Comparison of ENCODE assay signal across 8 cellular contexts in the genomic region with DNA sequence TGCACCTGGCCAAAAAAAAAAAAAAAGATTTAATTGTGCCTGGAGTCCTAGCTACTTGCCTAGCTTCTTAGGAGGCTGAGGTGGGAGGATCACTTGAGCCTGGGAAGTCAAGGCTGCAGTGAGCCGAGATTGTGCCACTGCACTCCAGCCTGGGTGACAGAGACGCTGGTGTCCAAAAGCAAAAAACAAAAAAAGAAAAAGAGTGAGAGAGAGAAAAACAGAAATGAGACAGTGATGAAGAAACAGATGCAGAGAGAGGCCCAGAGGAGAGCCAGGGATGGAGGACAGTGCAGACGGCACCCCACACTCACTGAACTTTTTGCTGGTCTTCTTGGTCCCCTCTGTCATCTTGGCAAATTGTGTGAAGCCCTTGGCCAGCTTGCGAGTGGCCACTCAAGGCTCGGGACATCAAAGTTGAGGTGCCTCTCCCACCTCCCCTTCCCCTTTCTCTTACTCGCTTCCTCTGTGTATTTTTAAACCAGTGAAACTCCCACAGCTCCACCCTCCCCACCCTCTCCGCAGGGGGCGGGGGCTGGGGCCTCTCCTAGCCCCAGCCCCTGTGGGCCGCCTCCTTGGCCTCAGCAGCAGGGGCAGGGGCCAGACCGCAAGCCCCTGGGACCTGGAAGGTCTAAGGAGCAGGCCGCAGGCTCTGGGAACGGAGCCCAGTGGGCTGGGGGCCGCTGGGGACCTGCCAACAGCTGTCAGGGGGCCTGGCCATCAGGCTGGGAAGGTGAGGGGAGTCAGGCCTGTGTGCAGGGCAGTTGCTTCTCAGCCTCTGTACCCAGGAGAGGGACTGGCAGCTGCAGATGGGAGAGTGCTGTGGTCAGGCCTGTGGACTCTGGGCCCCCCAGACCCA. TPM values are rescaled to one million over a fixed set of nuclear protein-coding genes. Genes with fewer than 3 reads are reported as not detected.
DNase-seq lines count a peak whose midpoint lies in the region; ATAC-seq and TF ChIP-seq lines count a peak whose summit lies in the region.

A gene with protein sequence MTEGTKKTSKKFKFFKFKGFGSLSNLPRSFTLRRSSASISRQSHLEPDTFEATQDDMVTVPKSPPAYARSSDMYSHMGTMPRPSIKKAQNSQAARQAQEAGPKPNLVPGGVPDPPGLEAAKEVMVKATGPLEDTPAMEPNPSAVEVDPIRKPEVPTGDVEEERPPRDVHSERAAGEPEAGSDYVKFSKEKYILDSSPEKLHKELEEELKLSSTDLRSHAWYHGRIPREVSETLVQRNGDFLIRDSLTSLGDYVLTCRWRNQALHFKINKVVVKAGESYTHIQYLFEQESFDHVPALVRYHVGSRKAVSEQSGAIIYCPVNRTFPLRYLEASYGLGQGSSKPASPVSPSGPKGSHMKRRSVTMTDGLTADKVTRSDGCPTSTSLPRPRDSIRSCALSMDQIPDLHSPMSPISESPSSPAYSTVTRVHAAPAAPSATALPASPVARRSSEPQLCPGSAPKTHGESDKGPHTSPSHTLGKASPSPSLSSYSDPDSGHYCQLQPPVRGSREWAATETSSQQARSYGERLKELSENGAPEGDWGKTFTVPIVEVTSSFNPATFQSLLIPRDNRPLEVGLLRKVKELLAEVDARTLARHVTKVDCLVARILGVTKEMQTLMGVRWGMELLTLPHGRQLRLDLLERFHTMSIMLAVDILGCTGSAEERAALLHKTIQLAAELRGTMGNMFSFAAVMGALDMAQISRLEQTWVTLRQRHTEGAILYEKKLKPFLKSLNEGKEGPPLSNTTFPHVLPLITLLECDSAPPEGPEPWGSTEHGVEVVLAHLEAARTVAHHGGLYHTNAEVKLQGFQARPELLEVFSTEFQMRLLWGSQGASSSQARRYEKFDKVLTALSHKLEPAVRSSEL (minus strand): TSS at position 387 of the 856 bp plus-strand sequence. CDS start 39 bp downstream, at position 348.

- no peaks in the 10 kb centered on the region for H3K27me3 Mint-ChIP-seq in WTC11 (ENCODE audit: low read depth)

- TF ChIP-seq POLR2A in esophagus muscularis mucosa (IDR thresholded peaks at IDR 0.05; ENCODE audit: low read depth): no peak

- DNase-seq in WTC11 (ENCODE audit: low spot score) (no peak), esophagus muscularis mucosa (ENCODE audit: extremely low spot score) (no peak), skeletal muscle cell (ENCODE audit: low read depth) (peak; percentile 54), HT-29 (ENCODE audit: low spot score) (no peak), DMS53 treated with DMSO at 0.1 percent for 48 hours (lab: John Stamatoyannopoulos, UW; ENCODE audit: unreplicated experiment) (no peak), DMS79 (lab: John Stamatoyannopoulos, UW) (no peak)

- POLR2A ChIA-PET in WTC11 (lab: Charles Lee): interaction anchor here (0.9 kb wide), 1 partner anchor 49 kb away, joined by 4 read pairs; no protein-coding TSS in a partner anchor

- H3K36me3 Mint-ChIP-seq in WTC11: no peaks in the 10 kb centered on the region

- H3K4me3 Mint-ChIP-seq in WTC11: no peak within 1 kb of the TSS

- H3K4me1 Mint-ChIP-seq in WTC11: peaks cover 19% of the 10 kb centered on the region

- 52% methylated on average over 12 of the region's 13 CpGs for WGBS in esophagus muscularis mucosa

- TF ChIP-seq CTCF in WTC11 (IDR thresholded peaks at IDR 0.05) (no peak), esophagus muscularis mucosa (IDR thresholded peaks at IDR 0.05) (no peak)

- no peaks in the 10 kb centered on the region for H3K9me3 Mint-ChIP-seq in WTC11

- H3K27ac ChIP-seq in esophagus muscularis mucosa (replicated peaks in 1 of 4): peak within 1 kb of the TSS; percentile 2 to 66 (median 52)

- no peaks in the 10 kb centered on the region for H3K36me3 ChIP-seq in esophagus muscularis mucosa

- H3K27ac Mint-ChIP-seq in WTC11: peak within 1 kb of the TSS; percentile 44; the same call in 1 of the 2 replicates

- H3K4me1 ChIP-seq in esophagus muscularis mucosa: peaks cover 14 to 17% (median 15%) of the 10 kb centered on the region in 4 donors

- H3K4me3 ChIP-seq in esophagus muscularis mucosa (peak within 1 kb of the TSS; percentile 11 to 33 (median 16)), skeletal muscle cell (ENCODE audit: low read depth, low read length) (no peak within 1 kb of the TSS)

- no peaks in the 10 kb centered on the region for H3K9me3 ChIP-seq in esophagus muscularis mucosa

- ATAC-seq in GM18520 (IDR thresholded peaks at IDR 0.05; ENCODE audit: unreplicated experiment) (peak; percentile 17), HG03045 (IDR thresholded peaks at IDR 0.05; ENCODE audit: unreplicated experiment) (peak; percentile 34), WTC11 (no peak)

- intact Hi-C loops in esophagus muscularis mucosa (cut with DNase I): no loop called here

- no peaks in the 10 kb centered on the region for H3K27me3 ChIP-seq in esophagus muscularis mucosa

- TF ChIP-seq EP300 in esophagus muscularis mucosa (IDR thresholded peaks at IDR 0.05): no peak

- CTCF ChIA-PET in WTC11 (lab: Charles Lee): interaction anchor here (0.7 to 2.9 kb wide), 9 partner anchors 7 to 210 kb away, joined by 3 to 26 read pairs (median 4); a partner anchor contains a TSS

TF ChIP-seq in WTC11, 78 proteins besides CTCF, POLR2A, EP300 and RAD21 (continues in another document):
- TF ChIP-seq, protein P1, sequence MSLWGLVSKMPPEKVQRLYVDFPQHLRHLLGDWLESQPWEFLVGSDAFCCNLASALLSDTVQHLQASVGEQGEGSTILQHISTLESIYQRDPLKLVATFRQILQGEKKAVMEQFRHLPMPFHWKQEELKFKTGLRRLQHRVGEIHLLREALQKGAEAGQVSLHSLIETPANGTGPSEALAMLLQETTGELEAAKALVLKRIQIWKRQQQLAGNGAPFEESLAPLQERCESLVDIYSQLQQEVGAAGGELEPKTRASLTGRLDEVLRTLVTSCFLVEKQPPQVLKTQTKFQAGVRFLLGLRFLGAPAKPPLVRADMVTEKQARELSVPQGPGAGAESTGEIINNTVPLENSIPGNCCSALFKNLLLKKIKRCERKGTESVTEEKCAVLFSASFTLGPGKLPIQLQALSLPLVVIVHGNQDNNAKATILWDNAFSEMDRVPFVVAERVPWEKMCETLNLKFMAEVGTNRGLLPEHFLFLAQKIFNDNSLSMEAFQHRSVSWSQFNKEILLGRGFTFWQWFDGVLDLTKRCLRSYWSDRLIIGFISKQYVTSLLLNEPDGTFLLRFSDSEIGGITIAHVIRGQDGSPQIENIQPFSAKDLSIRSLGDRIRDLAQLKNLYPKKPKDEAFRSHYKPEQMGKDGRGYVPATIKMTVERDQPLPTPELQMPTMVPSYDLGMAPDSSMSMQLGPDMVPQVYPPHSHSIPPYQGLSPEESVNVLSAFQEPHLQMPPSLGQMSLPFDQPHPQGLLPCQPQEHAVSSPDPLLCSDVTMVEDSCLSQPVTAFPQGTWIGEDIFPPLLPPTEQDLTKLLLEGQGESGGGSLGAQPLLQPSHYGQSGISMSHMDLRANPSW (CRISPR knock-in tag; conservative IDR thresholded peaks at IDR 0.05; ENCODE audit: low read depth): no peak
- TF ChIP-seq NFATC4 (CRISPR knock-in tag; IDR thresholded peaks at IDR 0.05) (no peak), MYBL2 (CRISPR knock-in tag; IDR thresholded peaks at IDR 0.05) (no peak), TEAD1 (CRISPR knock-in tag; IDR thresholded peaks at IDR 0.05) (no peak), NFE2L1 (CRISPR knock-in tag; IDR thresholded peaks at IDR 0.05) (no peak), ZNF396 (CRISPR knock-in tag; IDR thresholded peaks at IDR 0.05; ENCODE audit: borderline replicate concordance) (no peak), ZBTB21 (CRISPR knock-in tag; IDR thresholded peaks at IDR 0.05; ENCODE audit: borderline replicate concordance) (no peak), ELF4 (CRISPR knock-in tag; IDR thresholded peaks at IDR 0.05; ENCODE audit: low read depth) (no peak), IRF2 (CRISPR knock-in tag; IDR thresholded peaks at IDR 0.05; ENCODE audit: borderline replicate concordance, low read depth) (no peak)
- TF ChIP-seq, protein P2, sequence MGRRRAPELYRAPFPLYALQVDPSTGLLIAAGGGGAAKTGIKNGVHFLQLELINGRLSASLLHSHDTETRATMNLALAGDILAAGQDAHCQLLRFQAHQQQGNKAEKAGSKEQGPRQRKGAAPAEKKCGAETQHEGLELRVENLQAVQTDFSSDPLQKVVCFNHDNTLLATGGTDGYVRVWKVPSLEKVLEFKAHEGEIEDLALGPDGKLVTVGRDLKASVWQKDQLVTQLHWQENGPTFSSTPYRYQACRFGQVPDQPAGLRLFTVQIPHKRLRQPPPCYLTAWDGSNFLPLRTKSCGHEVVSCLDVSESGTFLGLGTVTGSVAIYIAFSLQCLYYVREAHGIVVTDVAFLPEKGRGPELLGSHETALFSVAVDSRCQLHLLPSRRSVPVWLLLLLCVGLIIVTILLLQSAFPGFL (CRISPR knock-in tag; IDR thresholded peaks at IDR 0.05; ENCODE audit: borderline replicate concordance): no peak
- TF ChIP-seq, protein P3, sequence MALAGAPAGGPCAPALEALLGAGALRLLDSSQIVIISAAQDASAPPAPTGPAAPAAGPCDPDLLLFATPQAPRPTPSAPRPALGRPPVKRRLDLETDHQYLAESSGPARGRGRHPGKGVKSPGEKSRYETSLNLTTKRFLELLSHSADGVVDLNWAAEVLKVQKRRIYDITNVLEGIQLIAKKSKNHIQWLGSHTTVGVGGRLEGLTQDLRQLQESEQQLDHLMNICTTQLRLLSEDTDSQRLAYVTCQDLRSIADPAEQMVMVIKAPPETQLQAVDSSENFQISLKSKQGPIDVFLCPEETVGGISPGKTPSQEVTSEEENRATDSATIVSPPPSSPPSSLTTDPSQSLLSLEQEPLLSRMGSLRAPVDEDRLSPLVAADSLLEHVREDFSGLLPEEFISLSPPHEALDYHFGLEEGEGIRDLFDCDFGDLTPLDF (CRISPR knock-in tag; IDR thresholded peaks at IDR 0.05): no peak
- TF ChIP-seq, protein P4, sequence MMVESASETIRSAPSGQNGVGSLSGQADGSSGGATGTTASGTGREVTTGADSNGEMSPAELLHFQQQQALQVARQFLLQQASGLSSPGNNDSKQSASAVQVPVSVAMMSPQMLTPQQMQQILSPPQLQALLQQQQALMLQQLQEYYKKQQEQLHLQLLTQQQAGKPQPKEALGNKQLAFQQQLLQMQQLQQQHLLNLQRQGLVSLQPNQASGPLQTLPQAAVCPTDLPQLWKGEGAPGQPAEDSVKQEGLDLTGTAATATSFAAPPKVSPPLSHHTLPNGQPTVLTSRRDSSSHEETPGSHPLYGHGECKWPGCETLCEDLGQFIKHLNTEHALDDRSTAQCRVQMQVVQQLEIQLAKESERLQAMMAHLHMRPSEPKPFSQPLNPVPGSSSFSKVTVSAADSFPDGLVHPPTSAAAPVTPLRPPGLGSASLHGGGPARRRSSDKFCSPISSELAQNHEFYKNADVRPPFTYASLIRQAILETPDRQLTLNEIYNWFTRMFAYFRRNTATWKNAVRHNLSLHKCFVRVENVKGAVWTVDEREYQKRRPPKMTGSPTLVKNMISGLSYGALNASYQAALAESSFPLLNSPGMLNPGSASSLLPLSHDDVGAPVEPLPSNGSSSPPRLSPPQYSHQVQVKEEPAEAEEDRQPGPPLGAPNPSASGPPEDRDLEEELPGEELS (CRISPR knock-in tag; IDR thresholded peaks at IDR 0.05): no peak

RNA-seq across cellular contexts. Expression of the gene that starts here (rescaled TPM):
- 3.3 to 5.4 TPM (median 3.4 TPM) in 3 replicates for total RNA-seq in WTC11 (2021)
- total RNA-seq in esophagus muscularis mucosa: 10 to 100 TPM in 3 of 4 donors, 1 to 10 TPM in 1; 5.0 to 18.1 (median 14.3) TPM
- total RNA-seq in HT-29 (2014; rRNA removed; shearing (Covaris generic)): not detected in 2 replicates
